Comparison of ENCODE assay signal across 16 cellular contexts in the genomic region with DNA sequence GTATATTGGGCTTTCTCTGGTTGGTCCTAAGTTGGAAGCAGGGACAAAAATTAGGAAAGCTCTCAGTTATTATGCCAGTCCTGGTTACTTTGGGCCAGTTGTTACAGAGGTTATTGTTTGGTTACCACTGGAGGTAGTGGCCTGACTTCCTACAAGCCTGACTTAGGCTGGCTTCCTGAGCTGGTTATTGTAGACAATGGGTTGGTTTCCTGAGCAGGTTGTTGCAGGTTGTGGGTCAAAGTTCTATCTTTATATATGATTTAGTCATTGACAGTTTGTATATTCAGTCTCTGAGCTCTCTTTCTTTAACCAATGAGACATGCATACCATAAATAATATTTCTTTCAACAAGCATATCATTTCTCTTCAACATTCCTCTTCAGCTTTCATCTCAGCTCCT. TPM values are rescaled to one million over a fixed set of nuclear protein-coding genes. Genes with fewer than 3 reads are reported as not detected.
DNase-seq lines count a peak whose midpoint lies in the region; ATAC-seq, FAIRE-seq and TF ChIP-seq lines count a peak whose summit lies in the region.
"Had no signal": no experiment of that assay in that cellular context is flagged by ENCODE, and none has a peak within 500 bp of the region (broad histone marks: within the 10 kb centered on the region; RNA-seq: fewer than 3 reads in every experiment).

No MANE protein-coding gene starts in this region.

- TF ChIP-seq EP300 in HepG2 (IDR thresholded peaks at IDR 0.05; ENCODE audit: low read depth in 2 of 2, low read length in 2 of 2) (no peak), HepG2 (CRISPR knock-in tag; IDR thresholded peaks at IDR 0.05; ENCODE audit: borderline replicate concordance) (no peak)

- no peak for FAIRE-seq in HepG2 (lab: Jason Lieb, UNC)
- FAIRE-seq: A549 had no signal

- intact Hi-C loops in HepG2 (cut with micrococcal nuclease; ENCODE audit: unreplicated experiment): no loop called here
- intact Hi-C loops in right lobe of liver (cut with DNase I): no loop called here

- TF ChIP-seq CTCF in HepG2 (CRISPR knock-in tag; IDR thresholded peaks at IDR 0.05) (no peak), right lobe of liver (IDR thresholded peaks at IDR 0.05) (no peak), nephron (IDR thresholded peaks at IDR 0.05; ENCODE audit: unreplicated experiment in 3 of 3) (no peak)

- H3K9me3 Mint-ChIP-seq in nephron: no peaks in the 10 kb centered on the region
- H3K9me3 Mint-ChIP-seq: CD8-positive, alpha-beta T cell had no signal

- H3K36me3 ChIP-seq in HepG2 (replicated peaks in 1 of 2; ENCODE audit: control insufficient read depth in 1 of 2, insufficient read depth in 2 of 2, low read length in 2 of 2) (no peaks in the 10 kb centered on the region), right lobe of liver (no peaks in the 10 kb centered on the region)
- H3K36me3 ChIP-seq: BLaER1 treated with 17β-estradiol and CSF1 and Interleukin-3, amounts not matched to agents 10 nM and 100 nM; HAP-1 had no signal

- peaks cover 23% of the 10 kb centered on the region for H3K4me1 Mint-ChIP-seq in nephron
- H3K4me1 Mint-ChIP-seq: B cell had no signal

- CTCF ChIA-PET in HepG2 (lab: Yijun Ruan, JAX; ENCODE audit: low intra/inter-chr PET ratio, low total read pairs): no interaction called here

- no peak for TF ChIP-seq POLR2A in HepG2 (IDR thresholded peaks at IDR 0.05; ENCODE audit: insufficient read depth in 1 of 2, low read depth in 2 of 2, low read length in 2 of 2)
- TF ChIP-seq POLR2A in right lobe of liver (IDR thresholded peaks at IDR 0.05): no peak
- TF ChIP-seq POLR2A in erythroblast (IDR thresholded peaks at IDR 0.05; ENCODE audit: low read length): no peak

- H3K79me2 ChIP-seq in HepG2 (ENCODE audit: insufficient read depth, low read length): no peaks in the 10 kb centered on the region

- no peaks in the 10 kb centered on the region for H3K9me3 ChIP-seq in HepG2 (ENCODE audit: low read length)
- H3K9me3 ChIP-seq in right lobe of liver: no peaks in the 10 kb centered on the region
- H3K9me3 ChIP-seq: A549; BLaER1 treated with 17β-estradiol and CSF1 and Interleukin-3, amounts not matched to agents 10 nM and 100 nM; HAP-1 had no signal

- TF ChIP-seq RAD21 in HepG2 (CRISPR knock-in tag; IDR thresholded peaks at IDR 0.05): no peak

- no peaks in the 10 kb centered on the region for H3K36me3 Mint-ChIP-seq in nephron (ENCODE audit: low read depth)
- H3K36me3 Mint-ChIP-seq: CD8-positive, alpha-beta T cell had no signal

- in situ Hi-C loops in HepG2 (cut with HindIII; ENCODE audit: extremely low pct_ligation_motif_present, low pct_unique_long_range_greater_than_20kb): no loop called here

- no peaks in the 10 kb centered on the region for H3K27me3 ChIP-seq in HepG2 (ENCODE audit: control insufficient read depth in 1 of 2, insufficient read depth in 2 of 2, low read length in 2 of 2)
- no peaks in the 10 kb centered on the region for H3K27me3 ChIP-seq in right lobe of liver
- H3K27me3 ChIP-seq: BLaER1 treated with 17β-estradiol and CSF1 and Interleukin-3, amounts not matched to agents 10 nM and 100 nM had no signal

- POLR2A ChIA-PET in HepG2 (lab: Yijun Ruan, JAX): no interaction called here

- H3K27ac Mint-ChIP-seq in nephron: peak overlapping the region in 2 of 3 experiments; percentile 74 to 87
- H3K27ac Mint-ChIP-seq: B cell; CD8-positive, alpha-beta T cell had no signal

- no peak for ATAC-seq in HepG2
- ATAC-seq in right lobe of liver: no peak
- ATAC-seq in HG02678 (IDR thresholded peaks at IDR 0.05; ENCODE audit: unreplicated experiment): no peak
- ATAC-seq: A549; CD8-positive, alpha-beta T cell had no signal

- no TSS peak for BruUV-seq in HepG2 (replicated peaks; lab: Mats Ljungman, UMichigan)

- H3K27me3 Mint-ChIP-seq in nephron (ENCODE audit: low read depth): no peaks in the 10 kb centered on the region

- H3K4me1 ChIP-seq in HepG2 (ENCODE audit: insufficient read depth, low read length): no peaks in the 10 kb centered on the region
- no peaks in the 10 kb centered on the region for H3K4me1 ChIP-seq in right lobe of liver
- H3K4me1 ChIP-seq: A549; BLaER1 treated with 17β-estradiol and CSF1 and Interleukin-3, amounts not matched to agents 10 nM and 100 nM; HAP-1 had no signal

- no peak overlapping the region for H3K9ac ChIP-seq in HepG2 (ENCODE audit: insufficient read depth, low read depth, low read length)
- H3K9ac ChIP-seq: BLaER1 treated with 17β-estradiol and CSF1 and Interleukin-3, amounts not matched to agents 10 nM and 100 nM had no signal

- H3K4me3 ChIP-seq in HepG2 (replicated peaks in 1 of 3; ENCODE audit: insufficient read depth in 1 of 3, low read depth in 2 of 3, low read length in 3 of 3) (no peak overlapping the region), right lobe of liver (no peak overlapping the region)
- H3K4me3 ChIP-seq: A549; BLaER1 treated with 17β-estradiol and CSF1 and Interleukin-3, amounts not matched to agents 10 nM and 100 nM; HAP-1 had no signal

- H3K4me2 ChIP-seq in HepG2 (ENCODE audit: low read depth, low read length): no peak overlapping the region
- H3K4me2 ChIP-seq: A549; BLaER1 treated with 17β-estradiol and CSF1 and Interleukin-3, amounts not matched to agents 10 nM and 100 nM had no signal

- H3K4me3 Mint-ChIP-seq in nephron: peak overlapping the region in 1 of 3 experiments; percentile 40
- H3K4me3 Mint-ChIP-seq: B cell; CD8-positive, alpha-beta T cell had no signal

- DNase-seq in HepG2 (ENCODE audit: low spot score) (no peak), right lobe of liver (no peak), epithelial cell of prostate (ENCODE audit: low read depth, low spot score) (no peak), erythroblast (lab: John Stamatoyannopoulos, UW) (no peak), NCI-H2171 (lab: John Stamatoyannopoulos, UW) (no peak)
- DNase-seq: Calu3; CD8-positive, alpha-beta T cell; DMS79 treated with DMSO at 0.1 percent for 48 hours; GF-D8 had no signal

- no peaks in the 10 kb centered on the region for H4K20me1 ChIP-seq in HepG2 (ENCODE audit: insufficient read depth, low read length)
- H4K20me1 ChIP-seq: BLaER1 treated with 17β-estradiol and CSF1 and Interleukin-3, amounts not matched to agents 10 nM and 100 nM had no signal

- H3K27ac ChIP-seq in HepG2 (ENCODE audit: extremely low read length, insufficient read depth, low read length) (no peak overlapping the region), right lobe of liver (no peak overlapping the region), epithelial cell of prostate (peak overlapping the region; percentile 27)
- H3K27ac ChIP-seq: 22Rv1; A549; BLaER1 treated with 17β-estradiol and CSF1 and Interleukin-3, amounts not matched to agents 10 nM and 100 nM had no signal

- H2AFZ ChIP-seq in HepG2 (ENCODE audit: low read length): no peak overlapping the region

TF ChIP-seq in HepG2, 621 proteins besides CTCF, POLR2A, EP300 and RAD21 (continues in another document):
- TF ChIP-seq GTF3A (CRISPR knock-in tag; conservative IDR thresholded peaks at IDR 0.05): no peak

RNA-seq across cellular contexts. Expression of gene RPE, which starts 58.7 kb away (rescaled TPM):
- total RNA-seq in HepG2 (2016; rRNA removed; fragmentation: Illumina TruSeq; extraction: Trizol) (107 and 166 TPM in 2 replicates), right lobe of liver (10 to 100 TPM; 21.8 to 39.9 (median 25.3) TPM)
- total RNA-seq in HepG2 (2016; cell fraction: cytosol; rRNA removed; fragmentation: Illumina TruSeq; extraction: Trizol; ENCODE audit: low read depth): 20.8 and 22.3 TPM in 2 replicates
- 106 and 176 TPM in 2 replicates for total RNA-seq in HepG2 (2016; cell fraction: insoluble cytoplasmic fraction; rRNA removed; fragmentation: Illumina TruSeq; extraction: Trizol)
- 36.7 and 40.7 TPM in 2 replicates for total RNA-seq in HepG2 (2016; cell fraction: membrane; rRNA removed; fragmentation: Illumina TruSeq; extraction: Trizol)
- total RNA-seq in HepG2 (2016; cell fraction: nucleus; rRNA removed; fragmentation: Illumina TruSeq; extraction: Trizol): 73.3 and 74.7 TPM in 2 replicates
- polyA plus RNA-seq in HepG2 (2011; rRNA removed): 57.4 and 72.3 TPM in 2 replicates
- 102 and 104 TPM in 2 replicates for polyA plus RNA-seq in HepG2 (2011; cell fraction: cytosol; rRNA removed)
- 59.9 and 66.9 TPM in 2 replicates for polyA plus RNA-seq in HepG2 (2011; cell fraction: nucleus; rRNA removed)
- polyA plus RNA-seq in HepG2 (2012): 49.0 and 56.7 TPM in 2 replicates
- 8.1 and 8.6 TPM in 2 replicates for polyA plus RNA-seq in HepG2 (2016; cell fraction: cytosol; fragmentation: Illumina TruSeq; extraction: Trizol; ENCODE audit: low read depth)
- polyA plus RNA-seq in HepG2 (2016; cell fraction: insoluble cytoplasmic fraction; fragmentation: Illumina TruSeq; extraction: Trizol; ENCODE audit: low read depth): 128 and 145 TPM in 2 replicates
- polyA plus RNA-seq in HepG2 (2016; cell fraction: membrane; fragmentation: Illumina TruSeq; extraction: Trizol; ENCODE audit: low read depth): 17.3 and 17.8 TPM in 2 replicates
- 52.3 and 52.5 TPM in 2 replicates for polyA plus RNA-seq in HepG2 (2016; cell fraction: nucleus; fragmentation: Illumina TruSeq; extraction: Trizol; ENCODE audit: insufficient read depth, low read depth)
- polyA minus RNA-seq in HepG2 (2011; rRNA and poly(A)+ RNA removed; ENCODE audit: low replicate concordance): 139 and 168 TPM in 2 replicates
- polyA minus RNA-seq in HepG2 (2011; cell fraction: cytosol; rRNA and poly(A)+ RNA removed): 60.4 and 61.1 TPM in 2 replicates
- polyA minus RNA-seq in HepG2 (2011; cell fraction: nucleus; rRNA and poly(A)+ RNA removed): 117 and 157 TPM in 2 replicates
